In genomic region chr2:187575081-187576067, GRCh38 we compare ENCODE assay signal across 2 cellular contexts.
TF ChIP-seq lines count a peak whose summit lies in the region.

No MANE protein-coding gene starts in this region.

TF ChIP-seq in A549, 52 proteins besides CTCF, POLR2A, EP300 and RAD21 (continued from another document):
- TF ChIP-seq, protein P1, sequence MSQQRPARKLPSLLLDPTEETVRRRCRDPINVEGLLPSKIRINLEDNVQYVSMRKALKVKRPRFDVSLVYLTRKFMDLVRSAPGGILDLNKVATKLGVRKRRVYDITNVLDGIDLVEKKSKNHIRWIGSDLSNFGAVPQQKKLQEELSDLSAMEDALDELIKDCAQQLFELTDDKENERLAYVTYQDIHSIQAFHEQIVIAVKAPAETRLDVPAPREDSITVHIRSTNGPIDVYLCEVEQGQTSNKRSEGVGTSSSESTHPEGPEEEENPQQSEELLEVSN (IDR thresholded peaks at IDR 0.05; ENCODE audit: borderline replicate concordance, low read depth), result no peak
- TF ChIP-seq MAZ (IDR thresholded peaks at IDR 0.05; ENCODE audit: borderline replicate concordance, low read depth, low read length) (no peak), HOXB13 (CRISPR knock-in tag; IDR thresholded peaks at IDR 0.05; ENCODE audit: low read depth) (no peak), HOXB5 (CRISPR knock-in tag; IDR thresholded peaks at IDR 0.05) (no peak), RFX5 (IDR thresholded peaks at IDR 0.05) (no peak), GATA3 (IDR thresholded peaks at IDR 0.05; ENCODE audit: borderline replicate concordance) (peak; percentile 60; the same call in 1 of the 2 replicates), KDM5A (IDR thresholded peaks at IDR 0.05) (no peak), HOXA7 (CRISPR knock-in tag; IDR thresholded peaks at IDR 0.05) (no peak), CBX8 (IDR thresholded peaks at IDR 0.05) (no peak), EHMT2 (IDR thresholded peaks at IDR 0.05; ENCODE audit: low read depth) (no peak), FOSB (CRISPR knock-in tag; IDR thresholded peaks at IDR 0.05) (no peak)

TF ChIP-seq in HEK293, 187 proteins besides CTCF, POLR2A, EP300 and RAD21 (continued from another document):
- TF ChIP-seq, protein P2, sequence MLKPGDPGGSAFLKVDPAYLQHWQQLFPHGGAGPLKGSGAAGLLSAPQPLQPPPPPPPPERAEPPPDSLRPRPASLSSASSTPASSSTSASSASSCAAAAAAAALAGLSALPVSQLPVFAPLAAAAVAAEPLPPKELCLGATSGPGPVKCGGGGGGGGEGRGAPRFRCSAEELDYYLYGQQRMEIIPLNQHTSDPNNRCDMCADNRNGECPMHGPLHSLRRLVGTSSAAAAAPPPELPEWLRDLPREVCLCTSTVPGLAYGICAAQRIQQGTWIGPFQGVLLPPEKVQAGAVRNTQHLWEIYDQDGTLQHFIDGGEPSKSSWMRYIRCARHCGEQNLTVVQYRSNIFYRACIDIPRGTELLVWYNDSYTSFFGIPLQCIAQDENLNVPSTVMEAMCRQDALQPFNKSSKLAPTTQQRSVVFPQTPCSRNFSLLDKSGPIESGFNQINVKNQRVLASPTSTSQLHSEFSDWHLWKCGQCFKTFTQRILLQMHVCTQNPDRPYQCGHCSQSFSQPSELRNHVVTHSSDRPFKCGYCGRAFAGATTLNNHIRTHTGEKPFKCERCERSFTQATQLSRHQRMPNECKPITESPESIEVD (tag by site-specific recombination; IDR thresholded peaks at IDR 0.05), result 0 out of 2 replicates have a peak, but pooled peaks have one; percentile 33
